Comparison of ENCODE assay signal across 22 cellular contexts in genomic region chr6:3190056-3190455, GRCh38. TPM values are rescaled to one million over a fixed set of nuclear protein-coding genes. Genes with fewer than 3 reads are reported as not detected.
"Had no signal": no experiment of that assay in that cellular context is flagged by ENCODE, and none has a peak within 500 bp of the region (broad histone marks: within the 10 kb centered on the region; RNA-seq: fewer than 3 reads in every experiment).

No MANE protein-coding gene starts in this region.

- H3K27ac Mint-ChIP-seq: activated CD4-positive, alpha-beta memory T cell treated with anti-CD3 and anti-CD28 coated beads for 36 hours; activated CD4-positive, alpha-beta T cell treated with anti-CD3 and anti-CD28 coated beads, Interleukin-2, amount 10 ng/mL, durations not matched to agents 7 days and 5 days; activated naive CD8-positive, alpha-beta T cell treated with anti-CD3 and anti-CD28 coated beads, Interleukin-2, amount 10 ng/mL, durations not matched to agents 7 days and 5 days; T-helper 17 cell had no signal

- ATAC-seq: T-helper 17 cell had no signal

- H3K4me3 ChIP-seq: adrenal gland, Peyer's patch, SJSA1 had no signal

- H3K4me1 ChIP-seq: adrenal gland, Peyer's patch, SJSA1 had no signal

- H3K27me3 ChIP-seq: adrenal gland, Peyer's patch, SJSA1 had no signal

- H3K4me1 Mint-ChIP-seq: activated CD4-positive, alpha-beta T cell treated with anti-CD3 and anti-CD28 coated beads, Interleukin-2, amount 10 ng/mL, durations not matched to agents 7 days and 5 days; activated naive CD8-positive, alpha-beta T cell treated with anti-CD3 and anti-CD28 coated beads, Interleukin-2, amount 10 ng/mL, durations not matched to agents 7 days and 5 days had no signal

- H3K36me3 ChIP-seq: adrenal gland, Peyer's patch, SJSA1 had no signal

- H3K27ac ChIP-seq: adrenal gland, Peyer's patch, RWPE1, SJSA1, VCaP had no signal

- H3K9me3 ChIP-seq: adrenal gland, Peyer's patch, SJSA1 had no signal

- H3K4me3 Mint-ChIP-seq: activated CD4-positive, alpha-beta memory T cell treated with anti-CD3 and anti-CD28 coated beads for 36 hours; activated CD4-positive, alpha-beta T cell treated with anti-CD3 and anti-CD28 coated beads, Interleukin-2, amount 10 ng/mL, durations not matched to agents 7 days and 5 days; activated naive CD8-positive, alpha-beta T cell treated with anti-CD3 and anti-CD28 coated beads, Interleukin-2, amount 10 ng/mL, durations not matched to agents 7 days and 5 days; T-helper 17 cell had no signal

- DNase-seq: activated CD4-positive, alpha-beta memory T cell treated with anti-CD3 and anti-CD28 coated beads for 36 hours; activated CD4-positive, alpha-beta T cell treated with anti-CD3 and anti-CD28 coated beads, Interleukin-2, amount 10 ng/mL, durations not matched to agents 7 days and 5 days; activated CD4-positive, CD25-positive, alpha-beta regulatory T cell; activated CD8-positive, alpha-beta memory T cell treated with anti-CD3 and anti-CD28 coated beads, Interleukin-2, amount 50 U/mL, for 4 hours; activated naive CD4-positive, alpha-beta T cell treated with anti-CD3 and anti-CD28 coated beads, Interleukin-2, amount 50 U/mL, for 16 hours; activated naive CD8-positive, alpha-beta T cell treated with anti-CD3 and anti-CD28 coated beads, Interleukin-2, amount 10 ng/mL, durations not matched to agents 7 days and 5 days; adrenal gland; anterior cingulate cortex; MM.1S; NCI-H1105; NCI-H1436; NCI-H1694 treated with DMSO at 0.1 percent for 48 hours; NCI-H2029 treated with DMSO at 0.1 percent for 48 hours; NCI-H446; NCI-H524; Peyer's patch; SHP77; T-helper 17 cell; T1000 had no signal

- H3K36me3 Mint-ChIP-seq: activated CD4-positive, alpha-beta memory T cell treated with anti-CD3 and anti-CD28 coated beads for 36 hours; activated naive CD8-positive, alpha-beta T cell treated with anti-CD3 and anti-CD28 coated beads, Interleukin-2, amount 10 ng/mL, durations not matched to agents 7 days and 5 days had no signal

- H3K9me3 Mint-ChIP-seq: activated CD4-positive, alpha-beta memory T cell treated with anti-CD3 and anti-CD28 coated beads for 36 hours; activated naive CD8-positive, alpha-beta T cell treated with anti-CD3 and anti-CD28 coated beads, Interleukin-2, amount 10 ng/mL, durations not matched to agents 7 days and 5 days had no signal

RNA-seq across cellular contexts. Expression of gene TUBB2B, which starts 37.4 kb away (rescaled TPM):
- total RNA-seq: activated CD4-positive, alpha-beta T cell treated with anti-CD3 and anti-CD28 coated beads, Interleukin-2, amount 10 ng/mL, durations not matched to agents 7 days and 5 days; activated naive CD8-positive, alpha-beta T cell treated with anti-CD3 and anti-CD28 coated beads, Interleukin-2, amount 10 ng/mL, durations not matched to agents 7 days and 5 days had no signal
